ENCODE assay signal across 8 cellular contexts in the genomic region with DNA sequence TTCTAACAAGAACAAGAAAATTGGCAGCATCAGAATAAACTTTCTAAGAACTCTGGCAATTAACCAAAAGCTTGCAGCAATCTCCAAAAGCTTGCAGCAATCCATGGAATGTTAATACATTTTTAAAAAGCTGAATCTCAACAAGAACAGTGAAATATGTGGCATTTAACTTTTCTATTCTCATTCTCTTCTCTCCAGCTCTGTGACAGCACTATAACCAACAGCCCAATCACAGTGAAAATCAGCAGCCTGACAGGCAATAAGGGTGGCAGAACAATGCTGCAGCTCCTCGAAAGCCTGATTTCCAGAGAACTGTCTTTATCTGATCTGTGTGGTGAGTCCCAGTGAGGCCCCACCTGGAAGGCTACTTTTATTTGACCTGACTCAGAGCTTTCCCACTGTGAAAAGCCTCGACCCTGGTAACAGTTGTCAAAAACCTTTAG.
DNase-seq lines count a peak whose midpoint lies in the region; ATAC-seq and TF ChIP-seq lines count a peak whose summit lies in the region.

No MANE protein-coding gene starts in this region.

- ATAC-seq in HG02759 (IDR thresholded peaks at IDR 0.05; ENCODE audit: unreplicated experiment) (peak; percentile 18), HG03520 (IDR thresholded peaks at IDR 0.05; ENCODE audit: unreplicated experiment) (no peak), GM18861 (IDR thresholded peaks at IDR 0.05; ENCODE audit: unreplicated experiment) (no peak)

- no peak overlapping the region for H3K27ac ChIP-seq in SU-DHL-6 (ENCODE audit: low read depth, low read length)

- peaks cover 54% of the 10 kb centered on the region for H3K79me2 ChIP-seq in SU-DHL-6 (ENCODE audit: insufficient read depth, low read length)

- TF ChIP-seq CTCF in SU-DHL-6 (IDR thresholded peaks at IDR 0.05; ENCODE audit: insufficient read depth, low read length, poor library complexity, severe bottlenecking), result no peak
- TF ChIP-seq CTCF in mesothelial cell of epicardium (IDR thresholded peaks at IDR 0.05; ENCODE audit: unreplicated experiment), result no peak

- peaks cover 39% of the 10 kb centered on the region for H3F3A ChIP-seq in SU-DHL-6 (ENCODE audit: insufficient read depth)

- H3K27me3 Mint-ChIP-seq in mesothelial cell of epicardium (ENCODE audit: low read depth), result no peaks in the 10 kb centered on the region

- H3K9ac ChIP-seq in SU-DHL-6 (ENCODE audit: low read length), result no peak overlapping the region

- no peak overlapping the region for H3K4me3 ChIP-seq in SU-DHL-6 (ENCODE audit: insufficient read depth, low read length, poor library complexity, severe bottlenecking)

- H3K36me3 Mint-ChIP-seq in mesothelial cell of epicardium, result peaks cover 19% of the 10 kb centered on the region

- peaks cover 29% of the 10 kb centered on the region for H3K9me3 Mint-ChIP-seq in mesothelial cell of epicardium

- no peaks in the 10 kb centered on the region; the same call in 1 of the 2 replicates for H3K36me3 ChIP-seq in SU-DHL-6 (ENCODE audit: low read length)

- no peaks in the 10 kb centered on the region for H3K27me3 ChIP-seq in SU-DHL-6 (ENCODE audit: low read length)

- H3K9me3 ChIP-seq in SU-DHL-6 (ENCODE audit: insufficient read depth, low read length), result no peaks in the 10 kb centered on the region

- H3K4me3 Mint-ChIP-seq in mesothelial cell of epicardium, result no peak overlapping the region

- no peaks in the 10 kb centered on the region for H3K9me2 ChIP-seq in SU-DHL-6 (replicated peaks; ENCODE audit: insufficient read depth, low read length)

- DNase-seq in Daoy (ENCODE audit: low read depth), result peak; percentile 55
- DNase-seq in mesothelial cell of epicardium (ENCODE audit: low spot score in 2 of 2, unreplicated experiment in 2 of 2), result no peak
- no peak for DNase-seq in amygdala (lab: John Stamatoyannopoulos, UW)
- no peak for DNase-seq in stimulated activated CD4-positive, alpha-beta T cell treated with anti-CD3 and anti-CD28 coated beads, Interleukin-4, amount 100 ng/mL, for 4 hours

- H3K4me1 Mint-ChIP-seq in mesothelial cell of epicardium, result peaks cover 43% of the 10 kb centered on the region

- peaks cover 25% of the 10 kb centered on the region for H4K20me1 ChIP-seq in SU-DHL-6 (ENCODE audit: low read depth, low read length)

- no peak overlapping the region for H2AFZ ChIP-seq in SU-DHL-6 (ENCODE audit: low read depth, low read length, severe bottlenecking)

- peak overlapping the region; percentile 44 for H3K4me2 ChIP-seq in SU-DHL-6 (ENCODE audit: low read depth, low read length, poor library complexity, severe bottlenecking)

- peak overlapping the region; percentile 54 for H3K27ac Mint-ChIP-seq in mesothelial cell of epicardium
